Comparison of ENCODE assay signal across 12 cellular contexts in genomic region chr11:115606223-115607220, GRCh38.
A peak's percentile ranks its signal among the peaks of the same experiment; 100 is the strongest.
DNase-seq lines count a peak whose midpoint lies in the region; FAIRE-seq lines count a peak whose summit lies in the region.
"Had no signal": no experiment of that assay in that cellular context is flagged by ENCODE, and none has a peak within 500 bp of the region (broad histone marks: within the 10 kb centered on the region; RNA-seq: fewer than 3 reads in every experiment).

No MANE protein-coding gene starts in this region.

- H3K9me3 Mint-ChIP-seq in T-helper 2 cell treated with Interferon-gamma antibody and Interleukin-4, amounts not matched to agents 5 μg/mL and 100 μg/mL, for 36 hours, result no peaks in the 10 kb centered on the region

- H3K27ac Mint-ChIP-seq in T-helper 2 cell treated with Interferon-gamma antibody and Interleukin-4, amounts not matched to agents 5 μg/mL and 100 μg/mL, for 36 hours, result no peak overlapping the region

- DNase-seq in NCI-H2227 (lab: John Stamatoyannopoulos, UW; ENCODE audit: unreplicated experiment) (peak; percentile 12), NCI-H2227 treated with DMSO at 0.1 percent for 48 hours (lab: John Stamatoyannopoulos, UW) (no peak), astrocyte of the hippocampus (ENCODE audit: low read depth, low spot score) (peak; percentile 95), iris pigment epithelial cell (ENCODE audit: low read depth) (peak; percentile 9), urothelium cell line (ENCODE audit: low spot score) (peak; percentile 47), NCI-H2171 (lab: John Stamatoyannopoulos, UW) (no peak), GDM1 (lab: John Stamatoyannopoulos, UW) (no peak)
- DNase-seq in T-helper 2 cell treated with Interferon-gamma antibody and Interleukin-4, amounts not matched to agents 5 μg/mL and 100 μg/mL, for 36 hours (ENCODE audit: low spot score), result no peak
- DNase-seq: activated CD4-positive, alpha-beta T cell treated with anti-CD3 and anti-CD28 coated beads, Interleukin-2, amount 50 U/mL, for 1 hour; activated naive CD4-positive, alpha-beta T cell; NCI-H510A treated with DMSO at 0.1 percent for 48 hours had no signal

- H3K4me3 Mint-ChIP-seq in T-helper 2 cell treated with Interferon-gamma antibody and Interleukin-4, amounts not matched to agents 5 μg/mL and 100 μg/mL, for 36 hours, result no peak overlapping the region

- H3K27me3 Mint-ChIP-seq in T-helper 2 cell treated with Interferon-gamma antibody and Interleukin-4, amounts not matched to agents 5 μg/mL and 100 μg/mL, for 36 hours (ENCODE audit: low read depth), result no peaks in the 10 kb centered on the region

- no peak for FAIRE-seq in urothelium cell line (lab: Jason Lieb, UNC)
- FAIRE-seq: A549 had no signal

- H3K36me3 Mint-ChIP-seq in T-helper 2 cell treated with Interferon-gamma antibody and Interleukin-4, amounts not matched to agents 5 μg/mL and 100 μg/mL, for 36 hours (ENCODE audit: low read depth), result no peaks in the 10 kb centered on the region

- no peaks in the 10 kb centered on the region for H3K4me1 Mint-ChIP-seq in T-helper 2 cell treated with Interferon-gamma antibody and Interleukin-4, amounts not matched to agents 5 μg/mL and 100 μg/mL, for 36 hours (ENCODE audit: low read depth)

Comparison
In these comparisons a context has a peak if more than half of its experiments do, and no peak if none do; other contexts are left out.
1. DNase-seq: peak in NCI-H2227 (single experiment), astrocyte of the hippocampus (single experiment), iris pigment epithelial cell (single experiment) and urothelium cell line (single experiment); none in NCI-H2227 treated with DMSO at 0.1 percent for 48 hours (single experiment), NCI-H2171 (single experiment), T-helper 2 cell treated with Interferon-gamma antibody and Interleukin-4, amounts not matched to agents 5 μg/mL and 100 μg/mL, for 36 hours (single experiment) and GDM1 (single experiment).